In the genomic region with DNA sequence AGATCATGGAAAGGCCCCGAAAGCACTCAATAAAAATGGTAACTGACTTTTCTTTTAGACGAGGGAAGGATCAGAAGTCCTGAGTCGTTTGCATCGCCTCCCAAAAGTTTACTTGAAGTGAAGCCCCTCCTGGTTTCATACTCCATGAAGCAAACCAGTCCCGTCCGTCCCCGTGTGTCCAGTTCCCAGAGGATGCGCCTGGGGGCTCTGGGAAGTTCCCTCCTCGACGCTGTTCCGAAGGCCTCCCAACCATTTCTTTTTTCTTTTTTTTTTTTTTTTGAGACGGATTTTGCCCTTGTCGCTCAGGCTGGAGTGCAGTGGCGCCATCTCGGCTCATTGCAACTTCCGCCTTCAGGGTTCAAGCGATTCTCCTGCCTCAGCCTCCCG, we compare ENCODE assay signal across 9 cellular contexts. TPM values are rescaled to one million over a fixed set of nuclear protein-coding genes. Genes with fewer than 3 reads are reported as not detected.
DNase-seq lines count a peak whose midpoint lies in the region; ATAC-seq and TF ChIP-seq lines count a peak whose summit lies in the region.
"Had no signal": no experiment of that assay in that cellular context is flagged by ENCODE, and none has a peak within 500 bp of the region (broad histone marks: within the 10 kb centered on the region; RNA-seq: fewer than 3 reads in every experiment).

No MANE protein-coding gene starts in this region.

- POLR2A ChIA-PET in activated CD4-positive, alpha-beta memory T cell treated with anti-CD3 and anti-CD28 coated beads, Interleukin-2, amount 10 ng/mL, durations not matched to agents 7 days and 5 days (lab: Charles Lee): interaction anchor here (0.8 to 2.7 kb wide), 8 partner anchors 9 to 144 kb away, joined by 3 to 32 read pairs (median 4); a partner anchor contains a TSS

- H3K27ac Mint-ChIP-seq in activated CD4-positive, alpha-beta memory T cell treated with anti-CD3 and anti-CD28 coated beads, Interleukin-2, amount 10 ng/mL, durations not matched to agents 7 days and 5 days: peak overlapping the region; percentile 86

- no peaks in the 10 kb centered on the region for H3K9me3 ChIP-seq in left ventricle myocardium inferior (replicated peaks)
- H3K9me3 ChIP-seq in gastrocnemius medialis: no peaks in the 10 kb centered on the region

- peaks cover 21% of the 10 kb centered on the region for H3K36me3 Mint-ChIP-seq in activated CD4-positive, alpha-beta memory T cell treated with anti-CD3 and anti-CD28 coated beads, Interleukin-2, amount 10 ng/mL, durations not matched to agents 7 days and 5 days (ENCODE audit: low read depth)

- in situ Hi-C loops in gastrocnemius medialis (cut with MboI; ENCODE audit: low sequenced_read_pairs in 4 of 4): no loop called here

- H3K4me3 ChIP-seq in GM12875 (ENCODE audit: low read depth, low read length): peak overlapping the region; percentile 85
- H3K4me3 ChIP-seq in left ventricle myocardium inferior: peak overlapping the region; percentile 81
- H3K4me3 ChIP-seq in gastrocnemius medialis: peak overlapping the region; percentile 73 to 85 (median 76)

- H3K4me3 Mint-ChIP-seq in activated CD4-positive, alpha-beta memory T cell treated with anti-CD3 and anti-CD28 coated beads, Interleukin-2, amount 10 ng/mL, durations not matched to agents 7 days and 5 days: peak overlapping the region; percentile 82

- peaks cover 35% of the 10 kb centered on the region for H3K4me1 Mint-ChIP-seq in activated CD4-positive, alpha-beta memory T cell treated with anti-CD3 and anti-CD28 coated beads, Interleukin-2, amount 10 ng/mL, durations not matched to agents 7 days and 5 days

- no peaks in the 10 kb centered on the region for H3K9me3 Mint-ChIP-seq in activated CD4-positive, alpha-beta memory T cell treated with anti-CD3 and anti-CD28 coated beads, Interleukin-2, amount 10 ng/mL, durations not matched to agents 7 days and 5 days

- intact Hi-C loops in left ventricle myocardium inferior (cut with micrococcal nuclease): no loop called here
- intact Hi-C loops in gastrocnemius medialis (cut with DNase I; ENCODE audit: low total_unique reads): loop anchor here (1.0 kb wide), 1 partner anchor 13 kb away; a partner anchor contains a TSS

- ATAC-seq in gastrocnemius medialis (peak in 1 of 2 donors; percentile 9), HG02588 (IDR thresholded peaks at IDR 0.05; ENCODE audit: unreplicated experiment) (no peak), HG02840 (IDR thresholded peaks at IDR 0.05; ENCODE audit: low FRiP score, unreplicated experiment) (no peak)

- H3K27me3 ChIP-seq in left ventricle myocardium inferior (ENCODE audit: low read depth) (no peaks in the 10 kb centered on the region), gastrocnemius medialis (no peaks in the 10 kb centered on the region)

- no peak for DNase-seq in activated CD4-positive, alpha-beta memory T cell treated with anti-CD3 and anti-CD28 coated beads, Interleukin-2, amount 10 ng/mL, durations not matched to agents 7 days and 5 days
- DNase-seq in left ventricle myocardium inferior: no peak
- no peak for DNase-seq in gastrocnemius medialis
- DNase-seq in middle frontal gyrus (ENCODE audit: extremely low spot score, low spot score): no peak
- DNase-seq in COLO668 (lab: John Stamatoyannopoulos, UW; ENCODE audit: unreplicated experiment): no peak

- no peaks in the 10 kb centered on the region for H3K27me3 Mint-ChIP-seq in activated CD4-positive, alpha-beta memory T cell treated with anti-CD3 and anti-CD28 coated beads, Interleukin-2, amount 10 ng/mL, durations not matched to agents 7 days and 5 days

- CTCF ChIA-PET in activated CD4-positive, alpha-beta memory T cell treated with anti-CD3 and anti-CD28 coated beads, Interleukin-2, amount 10 ng/mL, durations not matched to agents 7 days and 5 days (lab: Charles Lee): interaction anchor here (0.7 to 1.3 kb wide), 7 partner anchors 11 to 65 kb away, joined by 3 to 4 read pairs (median 3); a partner anchor contains a TSS

- H3K27ac ChIP-seq in left ventricle myocardium inferior (replicated peaks) (peak overlapping the region; percentile 99), gastrocnemius medialis (peak overlapping the region; percentile 90 to 97 (median 95))

- peaks cover 12% of the 10 kb centered on the region for H3K36me3 ChIP-seq in left ventricle myocardium inferior
- H3K36me3 ChIP-seq in gastrocnemius medialis: peaks cover 0 to 19% of the 10 kb centered on the region in 2 donors

- TF ChIP-seq CTCF in GM12875 (IDR thresholded peaks at IDR 0.05; ENCODE audit: borderline replicate concordance, insufficient read depth, low read depth, low read length) (no peak), left ventricle myocardium inferior (IDR thresholded peaks at IDR 0.05; ENCODE audit: borderline replicate concordance) (no peak), gastrocnemius medialis (IDR thresholded peaks at IDR 0.05 in 4 of 5, conservative IDR thresholded peaks at IDR 0.05 in 1 of 5) (no peak)

- TF ChIP-seq POLR2A in gastrocnemius medialis (IDR thresholded peaks at IDR 0.05): no peak

- peaks cover 24% of the 10 kb centered on the region for H3K4me1 ChIP-seq in left ventricle myocardium inferior
- peaks cover 5 to 11% of the 10 kb centered on the region in 2 donors for H3K4me1 ChIP-seq in gastrocnemius medialis

RNA-seq across cellular contexts. Expression of a gene that starts 0.7 kb away (rescaled TPM):
- total RNA-seq in activated CD4-positive, alpha-beta memory T cell treated with anti-CD3 and anti-CD28 coated beads, Interleukin-2, amount 10 ng/mL, durations not matched to agents 7 days and 5 days: 1 to 10 TPM; 1.3 to 1.7 TPM
- total RNA-seq in left ventricle myocardium inferior (7.1 TPM), gastrocnemius medialis (1 to 10 TPM; 3.3 to 6.7 (median 4.7) TPM)

RNA-seq across cellular contexts. Expression of a gene that starts 13.3 kb away (rescaled TPM):
- total RNA-seq in activated CD4-positive, alpha-beta memory T cell treated with anti-CD3 and anti-CD28 coated beads, Interleukin-2, amount 10 ng/mL, durations not matched to agents 7 days and 5 days: 10 to 100 TPM; 92.3 to 99.9 TPM
- 108 TPM for total RNA-seq in left ventricle myocardium inferior
- total RNA-seq in gastrocnemius medialis: 100 to 1,000 TPM; 106 to 215 (median 160) TPM

RNA-seq across cellular contexts. Expression of a gene that starts 31.8 kb away (rescaled TPM):
- under 1 TPM; 0.43 TPM for total RNA-seq in activated CD4-positive, alpha-beta memory T cell treated with anti-CD3 and anti-CD28 coated beads, Interleukin-2, amount 10 ng/mL, durations not matched to agents 7 days and 5 days
- total RNA-seq in left ventricle myocardium inferior (3.8 TPM), gastrocnemius medialis (1 to 10 TPM in 3 of 4 donors, under 1 TPM in 1; 0.29 to 6.4 (median 3.9) TPM)
- total RNA-seq: activated CD8-positive, alpha-beta memory T cell treated with anti-CD3 and anti-CD28 coated beads for 36 hours had no signal

RNA-seq across cellular contexts. Expression of a gene that starts 53.2 kb away (rescaled TPM):
- 10 to 100 TPM; 41.4 TPM for total RNA-seq in activated CD4-positive, alpha-beta memory T cell treated with anti-CD3 and anti-CD28 coated beads, Interleukin-2, amount 10 ng/mL, durations not matched to agents 7 days and 5 days
- total RNA-seq in left ventricle myocardium inferior (53.6 TPM), gastrocnemius medialis (100 to 1,000 TPM in 2 of 4 donors, 10 to 100 TPM in 2; 56.9 to 129 (median 103) TPM)
